Comparison of ENCODE assay signal across 12 cellular contexts in the genomic region with DNA sequence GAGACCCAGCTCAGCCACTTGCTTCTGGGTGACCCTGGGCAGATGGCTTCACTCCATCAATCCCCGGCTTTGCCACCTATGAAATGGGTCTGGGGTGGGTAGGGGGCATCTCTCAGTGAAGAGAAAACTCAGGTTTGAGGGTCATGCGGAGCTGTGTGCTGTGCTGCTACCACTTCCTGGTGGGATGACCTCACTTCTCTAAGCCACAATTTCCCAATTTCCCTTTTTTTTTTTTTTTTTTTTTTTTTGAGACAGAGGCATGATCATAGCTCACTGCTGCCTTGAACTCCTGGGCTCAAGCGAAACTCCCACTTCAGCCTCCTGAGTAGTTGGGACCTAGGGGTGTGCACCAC. TPM values are rescaled to one million over a fixed set of nuclear protein-coding genes. Genes with fewer than 3 reads are reported as not detected.
DNase-seq lines count a peak whose midpoint lies in the region; ATAC-seq and TF ChIP-seq lines count a peak whose summit lies in the region.
"Had no signal": no experiment of that assay in that cellular context is flagged by ENCODE, and none has a peak within 500 bp of the region (broad histone marks: within the 10 kb centered on the region; RNA-seq: fewer than 3 reads in every experiment).

No MANE protein-coding gene starts in this region.

- H3K36me3 ChIP-seq in PC-9 (ENCODE audit: low read depth), result no peaks in the 10 kb centered on the region
- no peaks in the 10 kb centered on the region for H3K36me3 ChIP-seq in smooth muscle cell (ENCODE audit: low read depth)
- no peaks in the 10 kb centered on the region for H3K36me3 ChIP-seq in ovary

- no peak overlapping the region for H2AFZ ChIP-seq in PC-9
- H2AFZ ChIP-seq in smooth muscle cell (ENCODE audit: low read depth), result no peak overlapping the region

- H3K79me2 ChIP-seq in PC-9 (ENCODE audit: low read depth) (peaks cover 9% of the 10 kb centered on the region; the same call in 1 of the 2 replicates), smooth muscle cell (ENCODE audit: low read depth) (no peaks in the 10 kb centered on the region)

- TF ChIP-seq CTCF in PC-9 (conservative IDR thresholded peaks at IDR 0.05), result no peak
- TF ChIP-seq CTCF in fibroblast of mammary gland (conservative IDR thresholded peaks at IDR 0.05; ENCODE audit: control insufficient read depth, insufficient read depth, low read depth, low read length), result no peak
- no peak for TF ChIP-seq CTCF in smooth muscle cell (IDR thresholded peaks at IDR 0.05; ENCODE audit: borderline replicate concordance, insufficient read depth, poor library complexity, severe bottlenecking)
- no peak for TF ChIP-seq CTCF in ovary (IDR thresholded peaks at IDR 0.05)

- H3F3A ChIP-seq in PC-9 (ENCODE audit: insufficient read depth, low read depth) (peaks cover 58% of the 10 kb centered on the region), smooth muscle cell (ENCODE audit: low read depth) (peaks cover 7% of the 10 kb centered on the region)

- no peaks in the 10 kb centered on the region for H3K9me3 Mint-ChIP-seq in activated T-cell treated with anti-CD3 and anti-CD28 coated beads, Interleukin-2, amount 50 U/mL, for 4 hours
- H3K9me3 Mint-ChIP-seq: activated B cell treated with CpG ODN at 0.5 μM for 24 hours; activated naive CD4-positive, alpha-beta T cell treated with anti-CD3 and anti-CD28 coated beads, Interleukin-2, amount 50 U/mL, for 24 hours; stimulated activated naive CD8-positive, alpha-beta T cell treated with anti-CD3 and anti-CD28 coated beads, Interleukin-15, amount 100 ng/mL, for 72 hours had no signal

- H4K20me1 ChIP-seq in PC-9 (ENCODE audit: insufficient read depth), result no peaks in the 10 kb centered on the region
- H4K20me1 ChIP-seq in smooth muscle cell (ENCODE audit: low read depth), result no peaks in the 10 kb centered on the region

- H3K4me1 ChIP-seq in PC-9 (replicated peaks; ENCODE audit: insufficient read depth), result peaks cover 48% of the 10 kb centered on the region
- H3K4me1 ChIP-seq in smooth muscle cell (ENCODE audit: low read depth), result peaks cover 5% of the 10 kb centered on the region
- H3K4me1 ChIP-seq in ovary (ENCODE audit: insufficient read depth), result peaks cover 2% of the 10 kb centered on the region

- peak overlapping the region; percentile 85 for H3K4me2 ChIP-seq in PC-9
- no peak overlapping the region for H3K4me2 ChIP-seq in smooth muscle cell

- H3K27ac ChIP-seq in PC-9, result peak overlapping the region; percentile 99
- H3K27ac ChIP-seq in smooth muscle cell (ENCODE audit: low read depth), result peak overlapping the region; percentile 78
- no peak overlapping the region for H3K27ac ChIP-seq in ovary
- H3K27ac ChIP-seq: KMS-11 had no signal

- intact Hi-C loops in PC-9 (cut with micrococcal nuclease; ENCODE audit: unreplicated experiment) (no loop called here), ovary (cut with DNase I) (loop anchor here in 1 of 4 donors (5.0 kb wide), 1 partner anchor 68 kb away; no protein-coding TSS in a partner anchor)

- TF ChIP-seq EP300 in ovary (IDR thresholded peaks at IDR 0.05), result no peak

- DNase-seq in H4 (ENCODE audit: low spot score), result peak; percentile 55
- peak in 1 of 2 experiments; percentile 56 for DNase-seq in PC-9
- peak; percentile 61 for DNase-seq in fibroblast of mammary gland (ENCODE audit: low read depth)
- no peak for DNase-seq in smooth muscle cell (lab: John Stamatoyannopoulos, UW; ENCODE audit: unreplicated experiment)
- no peak for DNase-seq in ovary
- no peak for DNase-seq in stimulated activated CD4-positive, alpha-beta T cell treated with anti-CD3 and anti-CD28 coated beads, Interleukin-15, amount 100 ng/mL, for 24 hours
- no peak for DNase-seq in activated T-cell treated with anti-CD3 and anti-CD28 coated beads, Interleukin-2, amount 50 U/mL, for 4 hours
- DNase-seq: activated B cell treated with CpG ODN at 0.5 μM for 24 hours; stimulated activated naive CD8-positive, alpha-beta T cell treated with anti-CD3 and anti-CD28 coated beads, Interleukin-15, amount 100 ng/mL, for 72 hours had no signal

- no peak overlapping the region for H3K4me3 Mint-ChIP-seq in activated T-cell treated with anti-CD3 and anti-CD28 coated beads, Interleukin-2, amount 50 U/mL, for 4 hours
- H3K4me3 Mint-ChIP-seq: activated B cell treated with CpG ODN at 0.5 μM for 24 hours; activated naive CD4-positive, alpha-beta T cell treated with anti-CD3 and anti-CD28 coated beads, Interleukin-2, amount 50 U/mL, for 24 hours had no signal

- TSS peak; percentile 50 for BruUV-seq in PC-9 (replicated peaks; lab: Mats Ljungman, UMichigan)

- H3K36me3 Mint-ChIP-seq in activated T-cell treated with anti-CD3 and anti-CD28 coated beads, Interleukin-2, amount 50 U/mL, for 4 hours (ENCODE audit: insufficient read depth), result no peaks in the 10 kb centered on the region
- H3K36me3 Mint-ChIP-seq: activated naive CD4-positive, alpha-beta T cell treated with anti-CD3 and anti-CD28 coated beads, Interleukin-2, amount 50 U/mL, for 24 hours had no signal

- H3K9me2 ChIP-seq in PC-9 (ENCODE audit: insufficient read depth), result no peaks in the 10 kb centered on the region

- H3K4me3 ChIP-seq in PC-9 (no peak overlapping the region; the same call in 1 of the 2 replicates), fibroblast of mammary gland (ENCODE audit: control insufficient read depth, low read depth, low read length) (no peak overlapping the region), smooth muscle cell (no peak overlapping the region), ovary (no peak overlapping the region)

- H3K27me3 ChIP-seq in PC-9 (ENCODE audit: insufficient read depth, low read depth), result no peaks in the 10 kb centered on the region
- H3K27me3 ChIP-seq in smooth muscle cell (ENCODE audit: low read depth), result no peaks in the 10 kb centered on the region
- no peaks in the 10 kb centered on the region for H3K27me3 ChIP-seq in ovary

- ATAC-seq in HG02642 (IDR thresholded peaks at IDR 0.05; ENCODE audit: poor library complexity, unreplicated experiment), result no peak
- no peak for ATAC-seq in activated T-cell treated with anti-CD3 and anti-CD28 coated beads, Interleukin-2, amount 50 U/mL, for 4 hours

- WGBS in smooth muscle cell (ENCODE audit: low lambda C conversion rate), result 72% methylated on average over 3 of the region's 3 CpGs
- 76 to 93% (median 84%) methylated on average over 3 of the region's 3 CpGs for WGBS in ovary, 3 donors

- CTCF ChIA-PET in PC-9 (lab: Charles Lee), result interaction anchor here (0.6 kb wide), 2 partner anchors 228 to 1922 kb away, joined by 7 to 9 read pairs; no protein-coding TSS in a partner anchor

- H3K9ac ChIP-seq in smooth muscle cell (ENCODE audit: low read depth), result peak overlapping the region; percentile 27
- H3K9ac ChIP-seq: KMS-11 had no signal

- no peaks in the 10 kb centered on the region for H3K9me3 ChIP-seq in PC-9 (ENCODE audit: insufficient read depth, low read depth)
- no peaks in the 10 kb centered on the region for H3K9me3 ChIP-seq in smooth muscle cell (replicated peaks; ENCODE audit: low read depth)
- no peaks in the 10 kb centered on the region for H3K9me3 ChIP-seq in ovary

- H3K4me1 Mint-ChIP-seq in activated T-cell treated with anti-CD3 and anti-CD28 coated beads, Interleukin-2, amount 50 U/mL, for 4 hours (ENCODE audit: low read depth), result peaks cover 19% of the 10 kb centered on the region

- TF ChIP-seq POLR2A in ovary (IDR thresholded peaks at IDR 0.05), result no peak

- POLR2A ChIA-PET in PC-9 (lab: Charles Lee; ENCODE audit: unreplicated experiment), result no interaction called here

- peaks cover 2% of the 10 kb centered on the region for H3K27me3 Mint-ChIP-seq in activated T-cell treated with anti-CD3 and anti-CD28 coated beads, Interleukin-2, amount 50 U/mL, for 4 hours (ENCODE audit: low read depth)
- H3K27me3 Mint-ChIP-seq: activated B cell treated with CpG ODN at 0.5 μM for 24 hours; activated naive CD4-positive, alpha-beta T cell treated with anti-CD3 and anti-CD28 coated beads, Interleukin-2, amount 50 U/mL, for 24 hours; stimulated activated naive CD8-positive, alpha-beta T cell treated with anti-CD3 and anti-CD28 coated beads, Interleukin-15, amount 100 ng/mL, for 72 hours had no signal

RNA-seq across cellular contexts. Expression of a gene that starts 4.6 kb away (rescaled TPM):
- 41.3 and 53.7 TPM in 2 replicates for total RNA-seq in H4 (2014; rRNA removed; shearing (Covaris generic))
- 35.2 and 53.6 TPM in 2 replicates for total RNA-seq in PC-9 (2021)
- total RNA-seq in smooth muscle cell, result 67.0 and 105 TPM in 2 replicates
- 107 and 115 TPM in 2 replicates for polyA plus RNA-seq in smooth muscle cell
- 100 to 1,000 TPM in 1 of 7 donors, 10 to 100 TPM in 5, 1 to 10 TPM in 1; 9.4 to 112 (median 22.1) TPM for total RNA-seq in ovary
- 10 to 100 TPM in 1 of 2 donors, 1 to 10 TPM in 1; 9.5 to 13.4 TPM for polyA plus RNA-seq in ovary
- total RNA-seq in activated T-cell treated with anti-CD3 and anti-CD28 coated beads, Interleukin-2, amount 50 U/mL, for 4 hours, result 1 to 10 TPM; 3.3 to 5.2 (median 4.7) TPM

RNA-seq across cellular contexts. Expression of a gene that starts 35.0 kb away (rescaled TPM):
- 2.2 and 5.4 TPM in 2 replicates for total RNA-seq in H4 (2014; rRNA removed; shearing (Covaris generic))
- total RNA-seq in PC-9 (2021) (68.3 and 71.1 TPM in 2 replicates), smooth muscle cell (2.4 and 3.7 TPM in 2 replicates), ovary (10 to 100 TPM in 6 of 7 donors, 1 to 10 TPM in 1; 8.2 to 24.3 (median 11.3) TPM)
- polyA plus RNA-seq in smooth muscle cell (1.9 and 8.3 TPM in 2 replicates), ovary (10 to 100 TPM in 1 of 2 donors, 1 to 10 TPM in 1; 6.2 to 17.8 TPM)
- under 1 TPM; 0.40 to 0.63 (median 0.42) TPM for total RNA-seq in activated T-cell treated with anti-CD3 and anti-CD28 coated beads, Interleukin-2, amount 50 U/mL, for 4 hours
- total RNA-seq: activated B cell treated with CpG ODN at 0.5 μM for 24 hours had no signal

RNA-seq across cellular contexts. Expression of a gene that starts 41.3 kb away (rescaled TPM):
- not detected in 2 replicates for total RNA-seq in H4 (2014; rRNA removed; shearing (Covaris generic))
- total RNA-seq in PC-9 (2021) (not detected in 2 replicates), smooth muscle cell (not detected in 2 replicates), ovary (not detected)
- polyA plus RNA-seq in smooth muscle cell (not detected in 2 replicates), ovary (not detected)
- total RNA-seq in activated T-cell treated with anti-CD3 and anti-CD28 coated beads, Interleukin-2, amount 50 U/mL, for 4 hours, result not detected
- total RNA-seq: activated B cell treated with CpG ODN at 0.5 μM for 24 hours had no signal

RNA-seq across cellular contexts. Expression of a gene that starts 55.2 kb away (rescaled TPM):
- 20.4 and 34.2 TPM in 2 replicates for total RNA-seq in H4 (2014; rRNA removed; shearing (Covaris generic))
- 46.6 and 61.1 TPM in 2 replicates for total RNA-seq in PC-9 (2021)
- total RNA-seq in smooth muscle cell, result 12.9 and 20.3 TPM in 2 replicates
- 61.4 and 63.1 TPM in 2 replicates for polyA plus RNA-seq in smooth muscle cell
- total RNA-seq in ovary, result 10 to 100 TPM; 30.0 to 69.0 (median 43.1) TPM
- 10 to 100 TPM; 11.6 to 59.0 TPM for polyA plus RNA-seq in ovary
- 10 to 100 TPM; 20.6 to 27.6 (median 25.5) TPM for total RNA-seq in activated T-cell treated with anti-CD3 and anti-CD28 coated beads, Interleukin-2, amount 50 U/mL, for 4 hours

Comparison
In these comparisons a context has a peak if more than half of its experiments do, and no peak if none do; other contexts are left out.
1. DNase-seq: peak in H4 (single experiment) and fibroblast of mammary gland (single experiment); none in smooth muscle cell (single experiment), ovary (0 of 5), stimulated activated CD4-positive, alpha-beta T cell treated with anti-CD3 and anti-CD28 coated beads, Interleukin-15, amount 100 ng/mL, for 24 hours (single experiment) and activated T-cell treated with anti-CD3 and anti-CD28 coated beads, Interleukin-2, amount 50 U/mL, for 4 hours (single experiment).
2. H3K27ac ChIP-seq: peak in PC-9 (single experiment) and smooth muscle cell (single experiment); none in ovary (0 of 2).